In genomic region chr2:64931536-64932326, GRCh38 we compare ENCODE assay signal across 24 cellular contexts. TPM values are rescaled to one million over a fixed set of nuclear protein-coding genes. Genes with fewer than 3 reads are reported as not detected.
DNase-seq lines count a peak whose midpoint lies in the region; ATAC-seq and TF ChIP-seq lines count a peak whose summit lies in the region.
"Had no signal": no experiment of that assay in that cellular context is flagged by ENCODE, and none has a peak within 500 bp of the region (broad histone marks: within the 10 kb centered on the region; RNA-seq: fewer than 3 reads in every experiment).

No MANE protein-coding gene starts in this region.

- no peaks in the 10 kb centered on the region for H3K9me2 ChIP-seq in OCI-LY7 (ENCODE audit: insufficient read depth, low read length)

- H2AFZ ChIP-seq in OCI-LY7 (ENCODE audit: low read length), result peak overlapping the region; percentile 60

- H3K4me3 ChIP-seq in OCI-LY7 (ENCODE audit: low read depth, low read length, poor library complexity, severe bottlenecking), result peak overlapping the region; percentile 77

- intact Hi-C loops in CD14-positive monocyte (cut with micrococcal nuclease), result no loop called here
- intact Hi-C loops in OCI-LY7 (cut with micrococcal nuclease; ENCODE audit: unreplicated experiment), result loop anchor here (1.0 to 5.0 kb wide), 3 partner anchors 14 to 100 kb away; partner anchors contain the start of gene SLC1A4

- CTCF ChIA-PET in OCI-LY7 (lab: Charles Lee; ENCODE audit: unreplicated experiment), result interaction anchor here (0.5 to 1.6 kb wide), 8 partner anchors 9 to 626 kb away, joined by 3 to 14 read pairs (median 4); partner anchors contain the start of gene CEP68

- DNase-seq in CD14-positive monocyte (ENCODE audit: low spot score), result no peak
- DNase-seq in OCI-LY7 (ENCODE audit: low spot score), result peak; percentile 50
- DNase-seq in naive B cell, result no peak
- no peak for DNase-seq in SW 1271 (lab: John Stamatoyannopoulos, UW)
- no peak for DNase-seq in DMS79 (lab: John Stamatoyannopoulos, UW)
- DNase-seq in kidney glomerular epithelial cell (lab: John Stamatoyannopoulos, UW), result no peak
- DNase-seq in pons (ENCODE audit: low spot score), result no peak
- DNase-seq: activated CD4-positive, alpha-beta memory T cell treated with anti-CD3 and anti-CD28 coated beads, Interleukin-2, amount 10 ng/mL, durations not matched to agents 7 days and 5 days; activated effector memory CD4-positive, alpha-beta T cell treated with Interleukin-2 at 50 U/mL for 16 hours; BE2C; brain microvascular endothelial cell; Caco-2; DND-41; effector CD8-positive, alpha-beta T cell; heart right ventricle; mesenchymal stem cell; NCI-H1048; NCI-H187 treated with DMSO at 0.1 percent for 48 hours; nucleus accumbens; PC-3; SHP77; stimulated activated CD4-positive, alpha-beta T cell treated with anti-CD3 and anti-CD28 coated beads, Interleukin-4, amount 100 ng/mL, for 1 hour; stimulated activated naive CD4-positive, alpha-beta T cell had no signal

- ATAC-seq in naive B cell (ENCODE audit: low read depth in 2 of 2), result no peak
- ATAC-seq: heart right ventricle, PC-3 had no signal

- TSS peak; percentile 54 for BruUV-seq in OCI-LY7 (replicated peaks; lab: Mats Ljungman, UMichigan)

- POLR2A ChIA-PET in OCI-LY7 (lab: Charles Lee), result interaction anchor here (1.0 to 3.8 kb wide), 11 partner anchors 9 to 124 kb away, joined by 3 to 33 read pairs (median 8); no protein-coding TSS in a partner anchor

- peak overlapping the region; percentile 88 for H3K27ac ChIP-seq in OCI-LY7 (ENCODE audit: low read depth, low read length, poor library complexity, severe bottlenecking)
- H3K27ac ChIP-seq: brain microvascular endothelial cell had no signal

- H3K36me3 Mint-ChIP-seq in CD14-positive monocyte, result peaks cover 8% of the 10 kb centered on the region in 2 donors
- peaks cover 13 to 17% of the 10 kb centered on the region in 2 donors for H3K36me3 Mint-ChIP-seq in naive B cell

- peak; percentile 12 for TF ChIP-seq POLR2A in GM18526 (IDR thresholded peaks at IDR 0.05; ENCODE audit: extremely low read depth, insufficient read length)

- H3K4me2 ChIP-seq in OCI-LY7 (ENCODE audit: low read length), result peak overlapping the region; percentile 76

- peaks cover 48% of the 10 kb centered on the region for H3K79me2 ChIP-seq in OCI-LY7 (ENCODE audit: insufficient read depth, low read depth, low read length)

- H3K27ac Mint-ChIP-seq in CD14-positive monocyte (peak overlapping the region; percentile 21 to 95 (median 85)), naive B cell (peak overlapping the region; percentile 88 to 98 (median 92))
- H3K27ac Mint-ChIP-seq: activated CD4-positive, alpha-beta memory T cell treated with anti-CD3 and anti-CD28 coated beads, Interleukin-2, amount 10 ng/mL, durations not matched to agents 7 days and 5 days had no signal

- peaks cover 34% of the 10 kb centered on the region for H3K36me3 ChIP-seq in OCI-LY7 (ENCODE audit: insufficient read depth, low read length)
- H3K36me3 ChIP-seq: BE2C, brain microvascular endothelial cell, heart right ventricle had no signal

- H3K9me3 Mint-ChIP-seq in CD14-positive monocyte, result peaks cover 3 to 15% (median 5%) of the 10 kb centered on the region in 7 donors
- H3K9me3 Mint-ChIP-seq in naive B cell, result peaks cover 0 to 14% (median 5%) of the 10 kb centered on the region in 7 donors

- peaks cover 37% of the 10 kb centered on the region; the same call in 1 of the 2 replicates for H3K9me3 ChIP-seq in OCI-LY7 (ENCODE audit: low read length)
- H3K9me3 ChIP-seq: BE2C, Caco-2 had no signal

- peaks cover 60% of the 10 kb centered on the region for H3K4me1 Mint-ChIP-seq in CD14-positive monocyte
- peaks cover 86 to 99% (median 91%) of the 10 kb centered on the region in 3 donors for H3K4me1 Mint-ChIP-seq in naive B cell

- H4K20me1 ChIP-seq in OCI-LY7 (ENCODE audit: insufficient read depth, low read length), result no peaks in the 10 kb centered on the region

- TF ChIP-seq CTCF in CD14-positive monocyte (IDR thresholded peaks at IDR 0.05) (no peak), OCI-LY7 (conservative IDR thresholded peaks at IDR 0.05; ENCODE audit: low read length) (no peak)

- H3K4me3 Mint-ChIP-seq in CD14-positive monocyte (peak overlapping the region; percentile 32 to 72), naive B cell (peak overlapping the region; percentile 91 to 98 (median 96))
- H3K4me3 Mint-ChIP-seq: activated CD4-positive, alpha-beta memory T cell treated with anti-CD3 and anti-CD28 coated beads, Interleukin-2, amount 10 ng/mL, durations not matched to agents 7 days and 5 days had no signal

- peaks cover 63% of the 10 kb centered on the region for H3K4me1 ChIP-seq in OCI-LY7 (ENCODE audit: insufficient read depth, low read length, poor library complexity, severe bottlenecking)
- H3K4me1 ChIP-seq: BE2C, Caco-2 had no signal

- H3K27me3 Mint-ChIP-seq in CD14-positive monocyte (ENCODE audit: low read depth in 3 of 3) (peaks cover 0 to 2% (median 1%) of the 10 kb centered on the region in 3 donors), naive B cell (no peaks in the 10 kb centered on the region)

RNA-seq across cellular contexts. Expression of gene SLC1A4, which starts 57.5 kb away (rescaled TPM):
- polyA plus RNA-seq in CD14-positive monocyte (1 to 10 TPM; 4.4 to 4.5 TPM), naive B cell (ENCODE audit: low read depth in 6 of 6) (1 to 10 TPM; 2.1 to 5.8 (median 3.0) TPM)
- 17.2 and 20.6 TPM in 2 replicates for total RNA-seq in OCI-LY7 (2014; rRNA removed; shearing (Covaris generic))
- 27.7 and 31.1 TPM in 2 replicates for total RNA-seq in OCI-LY7 (2022)
